Comparison of ENCODE assay signal across 9 cellular contexts in genomic region chr5:112862085-112862484, GRCh38. TPM values are rescaled to one million over a fixed set of nuclear protein-coding genes. Genes with fewer than 3 reads are reported as not detected.
DNase-seq lines count a peak whose midpoint lies in the region; ATAC-seq, FAIRE-seq and TF ChIP-seq lines count a peak whose summit lies in the region.
"Had no signal": no experiment of that assay in that cellular context is flagged by ENCODE, and none has a peak within 500 bp of the region (broad histone marks: within the 10 kb centered on the region; RNA-seq: fewer than 3 reads in every experiment).

No MANE protein-coding gene starts in this region.

- H3K4me1 ChIP-seq in GM23338 (ENCODE audit: insufficient read depth), result peaks cover 6% of the 10 kb centered on the region; the same call in 1 of the 2 replicates
- 0 out of 2 replicates have a peak, but pooled peaks cover 3% of the 10 kb centered on the region for H3K4me1 ChIP-seq in SJCRH30
- peaks cover 2% of the 10 kb centered on the region for H3K4me1 ChIP-seq in fibroblast of lung (ENCODE audit: control insufficient read depth, extremely low read depth, insufficient read depth, low read length)
- H3K4me1 ChIP-seq in mucosa of descending colon (ENCODE audit: low read depth), result peaks cover 15% of the 10 kb centered on the region

- peak overlapping the region; percentile 98 for H3K4me3 Mint-ChIP-seq in GM23338

- H3K27me3 Mint-ChIP-seq in GM23338 (ENCODE audit: insufficient read depth, low read depth, poor library complexity), result peaks cover 6% of the 10 kb centered on the region

- in situ Hi-C loops in ACHN (cut with HindIII; ENCODE audit: low pct_ligation_motif_present, low pct_unique_long_range_greater_than_20kb, low sequenced_read_pairs), result no loop called here

- H3K79me2 ChIP-seq in GM23338 (replicated peaks; ENCODE audit: insufficient read depth), result peaks cover 45% of the 10 kb centered on the region
- H3K79me2 ChIP-seq in fibroblast of lung (ENCODE audit: control insufficient read depth, insufficient read depth, low read length), result peaks cover 34% of the 10 kb centered on the region

- H3K27ac Mint-ChIP-seq in GM23338, result peak overlapping the region; percentile 74; the same call in 1 of the 2 replicates

- H3K9me2 ChIP-seq in GM23338 (ENCODE audit: insufficient read depth), result no peaks in the 10 kb centered on the region

- ATAC-seq in GM23338 (peak; percentile 18), mucosa of descending colon (no peak)

- peaks cover 5% of the 10 kb centered on the region; the same call in 2 of the 3 replicates for H3K9me3 Mint-ChIP-seq in GM23338

- H3K36me3 ChIP-seq in GM23338 (ENCODE audit: insufficient read depth) (peaks cover 37% of the 10 kb centered on the region), SJCRH30 (peaks cover 20% of the 10 kb centered on the region), fibroblast of lung (ENCODE audit: control insufficient read depth, insufficient read depth, low read length) (peaks cover 5% of the 10 kb centered on the region), mucosa of descending colon (ENCODE audit: low read depth) (no peaks in the 10 kb centered on the region)

- no peak for FAIRE-seq in urothelium cell line (lab: Jason Lieb, UNC)

- peak; percentile 27 for DNase-seq in GM23338 (ENCODE audit: low spot score)
- DNase-seq in SJCRH30, result peak in 1 of 2 experiments; percentile 21
- DNase-seq in fibroblast of lung (ENCODE audit: low read depth in 2 of 2), result peak in 1 of 2 donors; percentile 20
- no peak for DNase-seq in skeletal muscle cell (ENCODE audit: low read depth)
- DNase-seq in urothelium cell line (ENCODE audit: low spot score), result no peak
- no peak for DNase-seq in ACHN
- DNase-seq in mucosa of descending colon, result no peak
- DNase-seq in activated CD4-positive, CD25-positive, alpha-beta regulatory T cell treated with anti-CD3 and anti-CD28 coated beads, Interleukin-2, amount 50 U/mL, for 72 hours, result no peak
- DNase-seq: stimulated activated CD4-positive, alpha-beta T cell treated with anti-CD3 and anti-CD28 coated beads, Interleukin-1b, Interleukin-23, amount 100 ng/mL, for 48 hours had no signal

- H3K4me3 ChIP-seq in GM23338, result peak overlapping the region; percentile 90
- peak overlapping the region; percentile 73 for H3K4me3 ChIP-seq in SJCRH30
- peak overlapping the region; percentile 81 to 98 (median 88) for H3K4me3 ChIP-seq in fibroblast of lung (replicated peaks in 1 of 4; ENCODE audit: control extremely low read depth in 1 of 4, insufficient read depth in 1 of 4, low read depth in 3 of 4, low read length in 4 of 4)
- peak overlapping the region; percentile 93 for H3K4me3 ChIP-seq in skeletal muscle cell (ENCODE audit: low read depth, low read length)
- H3K4me3 ChIP-seq in mucosa of descending colon, result no peak overlapping the region

- peaks cover 12% of the 10 kb centered on the region; the same call in 1 of the 2 replicates for H4K20me1 ChIP-seq in GM23338 (replicated peaks; ENCODE audit: insufficient read depth)
- no peaks in the 10 kb centered on the region for H4K20me1 ChIP-seq in fibroblast of lung (ENCODE audit: control insufficient read depth, extremely low read depth, insufficient read depth, low read length)

- no peaks in the 10 kb centered on the region for H3K27me3 ChIP-seq in GM23338 (ENCODE audit: insufficient read depth)
- no peaks in the 10 kb centered on the region for H3K27me3 ChIP-seq in SJCRH30
- no peaks in the 10 kb centered on the region for H3K27me3 ChIP-seq in fibroblast of lung (ENCODE audit: control insufficient read depth, insufficient read depth, low read length)

- H3K36me3 Mint-ChIP-seq in GM23338 (ENCODE audit: low read depth), result peaks cover 46% of the 10 kb centered on the region

- peak overlapping the region; percentile 93 for H3K9ac ChIP-seq in fibroblast of lung (ENCODE audit: insufficient read depth, low read length)

- peaks cover 15% of the 10 kb centered on the region for H3K4me1 Mint-ChIP-seq in GM23338

- H3K27ac ChIP-seq in GM23338 (ENCODE audit: low read depth) (peak overlapping the region; percentile 87; the same call in 1 of the 2 replicates), SJCRH30 (no peak overlapping the region), fibroblast of lung (ENCODE audit: insufficient read depth, low read length) (peak overlapping the region; percentile 84)

- H3F3A ChIP-seq in GM23338 (replicated peaks; ENCODE audit: low read depth), result 0 out of 2 replicates have a peak, but pooled peaks cover 2% of the 10 kb centered on the region

- H2AFZ ChIP-seq in GM23338, result no peak overlapping the region
- no peak overlapping the region for H2AFZ ChIP-seq in fibroblast of lung (ENCODE audit: low read length)

- H3K9me3 ChIP-seq in SJCRH30 (replicated peaks) (no peaks in the 10 kb centered on the region), fibroblast of lung (ENCODE audit: control insufficient read depth, insufficient read depth, low read depth, low read length) (no peaks in the 10 kb centered on the region), mucosa of descending colon (no peaks in the 10 kb centered on the region)

- H3K4me2 ChIP-seq in GM23338, result peak overlapping the region; percentile 93
- H3K4me2 ChIP-seq in fibroblast of lung (ENCODE audit: extremely low read depth, insufficient read depth, low read length), result peak overlapping the region; percentile 87

- intact Hi-C loops in mucosa of descending colon (cut with DNase I, micrococcal nuclease), result no loop called here

- TF ChIP-seq CTCF in GM23338 (conservative IDR thresholded peaks at IDR 0.05; ENCODE audit: low read depth in 2 of 2) (no peak), fibroblast of lung (conservative IDR thresholded peaks at IDR 0.05 in 1 of 2, IDR thresholded peaks at IDR 0.05 in 1 of 2; ENCODE audit: low read depth in 1 of 2, low read length in 2 of 2) (no peak), mucosa of descending colon (IDR thresholded peaks at IDR 0.05) (no peak)

TF ChIP-seq in GM23338, 12 proteins besides CTCF, POLR2A, EP300 and RAD21 (continues in another document):
- no peak for TF ChIP-seq ETS1 (IDR thresholded peaks at IDR 0.05)

RNA-seq across cellular contexts. Expression of gene SRP19, which starts 1.0 kb away (rescaled TPM):
- total RNA-seq in GM23338 (2014; rRNA removed; shearing (Covaris generic)), result 104 and 144 TPM in 2 replicates
- polyA plus RNA-seq in GM23338 (2016; fragmentation: Nextera tagmentation; extraction: Ambion mirVana) (368 and 406 TPM in 2 replicates), fibroblast of lung (109 and 118 TPM in 2 replicates)
- 71.3 and 82.8 TPM in 2 replicates for total RNA-seq in SJCRH30 (2014; rRNA removed; shearing (Covaris generic))
- total RNA-seq in fibroblast of lung (58.0 and 58.5 TPM in 2 replicates), mucosa of descending colon (10 to 100 TPM; 22.0 to 32.0 (median 26.9) TPM)
- 90.0 and 107 TPM in 2 replicates for polyA plus RNA-seq in fibroblast of lung (2012)
- 1.1 TPM in 2 replicates for polyA minus RNA-seq in fibroblast of lung (ENCODE audit: low replicate concordance)

RNA-seq across cellular contexts. Expression of gene REEP5, which starts 59.9 kb away (rescaled TPM):
- 30.3 and 32.5 TPM in 2 replicates for total RNA-seq in GM23338 (2014; rRNA removed; shearing (Covaris generic))
- 109 and 111 TPM in 2 replicates for polyA plus RNA-seq in GM23338 (2016; fragmentation: Nextera tagmentation; extraction: Ambion mirVana)
- total RNA-seq in SJCRH30 (2014; rRNA removed; shearing (Covaris generic)), result 24.9 and 30.7 TPM in 2 replicates
- total RNA-seq in fibroblast of lung, result 54.7 and 56.8 TPM in 2 replicates
- 105 and 111 TPM in 2 replicates for polyA plus RNA-seq in fibroblast of lung
- 76.4 and 81.3 TPM in 2 replicates for polyA plus RNA-seq in fibroblast of lung (2012)
- polyA minus RNA-seq in fibroblast of lung (ENCODE audit: low replicate concordance), result 255 and 273 TPM in 2 replicates
- 10 to 100 TPM; 58.6 to 83.8 (median 75.7) TPM for total RNA-seq in mucosa of descending colon
